ENCODE assay signal across 15 cellular contexts in genomic region chr1:190029441-190029840, GRCh38.
A peak's percentile ranks its signal among the peaks of the same experiment; 100 is the strongest.
DNase-seq lines count a peak whose midpoint lies in the region; ATAC-seq and TF ChIP-seq lines count a peak whose summit lies in the region.
"Had no signal": no experiment of that assay in that cellular context is flagged by ENCODE, and none has a peak within 500 bp of the region (broad histone marks: within the 10 kb centered on the region; RNA-seq: fewer than 3 reads in every experiment).

No MANE protein-coding gene starts in this region.

- H3K27me3 Mint-ChIP-seq in stimulated activated naive CD8-positive, alpha-beta T cell treated with anti-CD3 and anti-CD28 coated beads, Interleukin-15, amount 100 ng/mL, for 72 hours, result no peaks in the 10 kb centered on the region
- H3K27me3 Mint-ChIP-seq: CD4-positive, alpha-beta memory T cell had no signal

- H3K9me3 Mint-ChIP-seq in stimulated activated naive CD8-positive, alpha-beta T cell treated with anti-CD3 and anti-CD28 coated beads, Interleukin-15, amount 100 ng/mL, for 72 hours, result peaks cover 5 to 7% of the 10 kb centered on the region in 2 donors
- H3K9me3 Mint-ChIP-seq: GM23338 had no signal

- no peak overlapping the region for H3K27ac Mint-ChIP-seq in stimulated activated naive CD8-positive, alpha-beta T cell treated with anti-CD3 and anti-CD28 coated beads, Interleukin-15, amount 100 ng/mL, for 72 hours
- H3K27ac Mint-ChIP-seq: CD4-positive, alpha-beta memory T cell; GM23338 had no signal

- in situ Hi-C loops in astrocyte of the spinal cord (cut with HindIII; ENCODE audit: low sequenced_read_pairs), result no loop called here

- no peak overlapping the region for H3K4me3 Mint-ChIP-seq in stimulated activated naive CD8-positive, alpha-beta T cell treated with anti-CD3 and anti-CD28 coated beads, Interleukin-15, amount 100 ng/mL, for 72 hours
- H3K4me3 Mint-ChIP-seq: CD4-positive, alpha-beta memory T cell; GM23338 had no signal

- no peak for ATAC-seq in stimulated activated naive CD8-positive, alpha-beta T cell treated with anti-CD3 and anti-CD28 coated beads, Interleukin-15, amount 100 ng/mL, for 72 hours
- no peak for ATAC-seq in GM19023 (IDR thresholded peaks at IDR 0.05; ENCODE audit: unreplicated experiment)
- ATAC-seq: GM23338, HepG2, K562 had no signal

- DNase-seq in ELR (ENCODE audit: low read depth) (peak; percentile 8), LHCN-M2 (ENCODE audit: low read depth) (peak; percentile 75), astrocyte of the spinal cord (ENCODE audit: low read depth, low spot score) (peak; percentile 5), NCI-H2107 treated with DMSO at 0.1 percent for 48 hours (lab: John Stamatoyannopoulos, UW; ENCODE audit: unreplicated experiment) (no peak)
- no peak for DNase-seq in stimulated activated CD4-positive, alpha-beta T cell treated with anti-CD3 and anti-CD28 coated beads, Interleukin-12 subunit alpha, Interleukin-12 subunit beta, amount 100 ng/mL, for 4 hours
- no peak for DNase-seq in stimulated activated naive CD8-positive, alpha-beta T cell treated with anti-CD3 and anti-CD28 coated beads, Interleukin-15, amount 100 ng/mL, for 72 hours
- DNase-seq: BE2C; CD4-positive, alpha-beta memory T cell; DND-41; H7; Karpas-422 had no signal

- no peak for TF ChIP-seq CTCF in astrocyte of the spinal cord (IDR thresholded peaks at IDR 0.05; ENCODE audit: low read depth, low read length)

- no peak overlapping the region for H3K4me3 ChIP-seq in astrocyte of the spinal cord (ENCODE audit: low read depth, low read length)
- H3K4me3 ChIP-seq: GM23338, K562 had no signal

- H3K4me1 Mint-ChIP-seq in stimulated activated naive CD8-positive, alpha-beta T cell treated with anti-CD3 and anti-CD28 coated beads, Interleukin-15, amount 100 ng/mL, for 72 hours, result no peaks in the 10 kb centered on the region
- H3K4me1 Mint-ChIP-seq: CD4-positive, alpha-beta memory T cell; GM23338 had no signal

Comparison
In these comparisons a context has a peak if more than half of its experiments do, and no peak if none do; other contexts are left out.
1. DNase-seq: peak in ELR (single experiment), LHCN-M2 (single experiment) and astrocyte of the spinal cord (single experiment); none in stimulated activated CD4-positive, alpha-beta T cell treated with anti-CD3 and anti-CD28 coated beads, Interleukin-12 subunit alpha, Interleukin-12 subunit beta, amount 100 ng/mL, for 4 hours (single experiment), stimulated activated naive CD8-positive, alpha-beta T cell treated with anti-CD3 and anti-CD28 coated beads, Interleukin-15, amount 100 ng/mL, for 72 hours (0 of 2) and NCI-H2107 treated with DMSO at 0.1 percent for 48 hours (single experiment).